25 cellular contexts compared by ENCODE assay signal in genomic region chr1:243351347-243351746, GRCh38.
"Had no signal": no experiment of that assay in that cellular context is flagged by ENCODE, and none has a peak within 500 bp of the region (broad histone marks: within the 10 kb centered on the region; RNA-seq: fewer than 3 reads in every experiment).

No MANE protein-coding gene starts in this region.

- H3K36me3 ChIP-seq: prostate gland, vagina had no signal

- H3K4me1 ChIP-seq: prostate gland had no signal

- H3K27ac ChIP-seq: dorsolateral prefrontal cortex, epithelial cell of prostate, left ventricle myocardium inferior, lower lobe of right lung, prostate gland, sigmoid colon, stomach, thyroid gland, vagina had no signal

- DNase-seq: cortex of kidney; dorsolateral prefrontal cortex; effector CD4-positive, alpha-beta T cell; foreskin melanocyte; glutamatergic neuron; hypothalamus; immature natural killer cell; islet precursor cell; kidney glomerular epithelial cell; left colon; left ventricle myocardium inferior; lower lobe of right lung; naive thymus-derived CD8-positive, alpha-beta T cell; nephron progenitor cell; nucleus accumbens; right cardiac atrium; sigmoid colon; stimulated activated CD4-positive, alpha-beta T cell treated with anti-CD3 and anti-CD28 coated beads, Interleukin-2, amount 100 ng/mL, for 24 hours; stimulated activated CD4-positive, alpha-beta T cell treated with anti-CD3 and anti-CD28 coated beads, Interleukin-4, amount 100 ng/mL, for 24 hours; stimulated activated naive CD4-positive, alpha-beta T cell treated with Interleukin-2 at 50 U/mL for 16 hours; stomach; thyroid gland had no signal

- H3K27me3 ChIP-seq: dorsolateral prefrontal cortex, sigmoid colon, stomach, thyroid gland, vagina had no signal

- H3K9me3 ChIP-seq: left ventricle myocardium inferior, lower lobe of right lung, prostate gland, sigmoid colon, stomach, thyroid gland, vagina had no signal

- H3K4me3 ChIP-seq: dorsolateral prefrontal cortex, left ventricle myocardium inferior, lower lobe of right lung, prostate gland, sigmoid colon, stomach, thyroid gland, vagina had no signal
